ENCODE assay signal across 8 cellular contexts in genomic region chr11:64809781-64810241, GRCh38. TPM values are rescaled to one million over a fixed set of nuclear protein-coding genes. Genes with fewer than 3 reads are reported as not detected.
DNase-seq lines count a peak whose midpoint lies in the region; ATAC-seq and TF ChIP-seq lines count a peak whose summit lies in the region.

No MANE protein-coding gene starts in this region.

- H3K9me3 ChIP-seq in left lung (no peaks in the 10 kb centered on the region), subcutaneous abdominal adipose tissue (ENCODE audit: control insufficient read depth in 5 of 5, low read length in 5 of 5) (no peaks in the 10 kb centered on the region)

- DNase-seq in activated CD4-positive, alpha-beta T cell treated with anti-CD3 and anti-CD28 coated beads for 36 hours, result peak; percentile 53
- no peak for DNase-seq in activated CD4-positive, alpha-beta T cell treated with anti-CD3 and anti-CD28 coated beads for 1 hour
- DNase-seq in NCI-H748 (lab: John Stamatoyannopoulos, UW; ENCODE audit: unreplicated experiment), result peak; percentile 62
- no peak for DNase-seq in central memory CD8-positive, alpha-beta T cell (ENCODE audit: low spot score in 2 of 2)
- DNase-seq in left lung, result no peak
- DNase-seq in NCI-H1694 treated with DMSO at 0.1 percent for 48 hours (lab: John Stamatoyannopoulos, UW), result no peak

- H3K4me3 Mint-ChIP-seq in activated CD4-positive, alpha-beta T cell treated with anti-CD3 and anti-CD28 coated beads for 36 hours, result peak overlapping the region; percentile 93
- peak overlapping the region; percentile 97 for H3K4me3 Mint-ChIP-seq in central memory CD8-positive, alpha-beta T cell

- peaks cover 21% of the 10 kb centered on the region for H3K4me1 Mint-ChIP-seq in activated CD4-positive, alpha-beta T cell treated with anti-CD3 and anti-CD28 coated beads for 36 hours
- H3K4me1 Mint-ChIP-seq in central memory CD8-positive, alpha-beta T cell, result peaks cover 31% of the 10 kb centered on the region

- H3K36me3 Mint-ChIP-seq in activated CD4-positive, alpha-beta T cell treated with anti-CD3 and anti-CD28 coated beads for 36 hours (ENCODE audit: low read depth), result peaks cover 11% of the 10 kb centered on the region
- H3K36me3 Mint-ChIP-seq in central memory CD8-positive, alpha-beta T cell (ENCODE audit: insufficient read depth), result peaks cover 14% of the 10 kb centered on the region

- POLR2A ChIA-PET in activated CD4-positive, alpha-beta T cell treated with anti-CD3 and anti-CD28 coated beads for 36 hours (lab: Charles Lee), result interaction anchor here (0.7 kb wide), 1 partner anchor 494 kb away, joined by 4 read pairs; no protein-coding TSS in a partner anchor

- peak overlapping the region; percentile 17 to 65 for H3K27ac ChIP-seq in left lung
- H3K27ac ChIP-seq in subcutaneous abdominal adipose tissue (ENCODE audit: low read depth, low read length), result no peak overlapping the region

- peak; percentile 2 for ATAC-seq in activated CD4-positive, alpha-beta T cell treated with anti-CD3 and anti-CD28 coated beads for 36 hours
- peak; percentile 2 for ATAC-seq in central memory CD8-positive, alpha-beta T cell (replicated peaks; ENCODE audit: extremely low read depth, poor library complexity, severe bottlenecking)
- ATAC-seq in left lung (peak; percentile 62), GM19455 (IDR thresholded peaks at IDR 0.05; ENCODE audit: unreplicated experiment) (no peak)

- H3K4me1 ChIP-seq in left lung (peaks cover 6 to 20% of the 10 kb centered on the region in 2 donors), subcutaneous abdominal adipose tissue (ENCODE audit: control insufficient read depth in 5 of 5, insufficient read depth in 5 of 5, low read length in 5 of 5) (peaks cover 1 to 20% (median 15%) of the 10 kb centered on the region in 5 donors)

- intact Hi-C loops in activated CD4-positive, alpha-beta T cell treated with anti-CD3 and anti-CD28 coated beads for 36 hours (cut with DNase I, micrococcal nuclease), result loop anchor here (1.0 to 2.0 kb wide), 10 partner anchors 31 to 307 kb away; partner anchors contain the start of genes ATG2A (in 1 of the 2), CDCA5 (in 1 of the 2), EHD1 (in 1 of the 2) and PPP2R5B (in 1 of the 2)
- intact Hi-C loops in left lung (cut with DNase I), result no loop called here

- no peaks in the 10 kb centered on the region for H3K27me3 ChIP-seq in left lung
- H3K27me3 ChIP-seq in subcutaneous abdominal adipose tissue (ENCODE audit: control insufficient read depth in 5 of 5, insufficient read depth in 4 of 5, low read length in 5 of 5), result no peaks in the 10 kb centered on the region

- peak overlapping the region; percentile 77 to 91 for H3K4me3 ChIP-seq in left lung
- H3K4me3 ChIP-seq in subcutaneous abdominal adipose tissue (ENCODE audit: low read depth in 1 of 5, low read length in 5 of 5), result peak overlapping the region; percentile 44 to 83 (median 78)

- TF ChIP-seq CTCF in left lung (IDR thresholded peaks at IDR 0.05), result no peak

- H3K9ac ChIP-seq in subcutaneous abdominal adipose tissue (ENCODE audit: low read length in 5 of 5), result peak overlapping the region in 4 of 5 donors; percentile 76 to 84 (median 80)

- no peaks in the 10 kb centered on the region for H3K27me3 Mint-ChIP-seq in activated CD4-positive, alpha-beta T cell treated with anti-CD3 and anti-CD28 coated beads for 36 hours
- no peaks in the 10 kb centered on the region for H3K27me3 Mint-ChIP-seq in central memory CD8-positive, alpha-beta T cell

- peaks cover 0 to 26% of the 10 kb centered on the region in 2 donors for H3K36me3 ChIP-seq in left lung
- peaks cover 0 to 32% (median 21%) of the 10 kb centered on the region in 5 donors for H3K36me3 ChIP-seq in subcutaneous abdominal adipose tissue (ENCODE audit: control insufficient read depth in 5 of 5, insufficient read depth in 5 of 5, low read length in 5 of 5)

- CTCF ChIA-PET in activated CD4-positive, alpha-beta T cell treated with anti-CD3 and anti-CD28 coated beads for 36 hours (lab: Charles Lee), result interaction anchor here (1.0 to 1.8 kb wide), 4 partner anchors 16 to 39 kb away, joined by 3 to 7 read pairs (median 4); partner anchors contain the start of gene CDC42BPG

- no peaks in the 10 kb centered on the region for H3K9me3 Mint-ChIP-seq in activated CD4-positive, alpha-beta T cell treated with anti-CD3 and anti-CD28 coated beads for 36 hours (ENCODE audit: low read depth)
- H3K9me3 Mint-ChIP-seq in central memory CD8-positive, alpha-beta T cell, result no peaks in the 10 kb centered on the region

- H3K27ac Mint-ChIP-seq in activated CD4-positive, alpha-beta T cell treated with anti-CD3 and anti-CD28 coated beads for 36 hours, result peak overlapping the region; percentile 85
- peak overlapping the region; percentile 95 for H3K27ac Mint-ChIP-seq in central memory CD8-positive, alpha-beta T cell (ENCODE audit: low read depth)

RNA-seq across cellular contexts. Expression of gene MEN1, which starts 0.5 kb away (rescaled TPM):
- 10 to 100 TPM; 34.8 to 38.5 TPM for total RNA-seq in activated CD4-positive, alpha-beta T cell treated with anti-CD3 and anti-CD28 coated beads for 36 hours
- total RNA-seq in left lung, result 10 to 100 TPM; 26.9 to 29.3 TPM

RNA-seq across cellular contexts. Expression of gene MAP4K2, which starts 6.8 kb away (rescaled TPM):
- 10 to 100 TPM; 54.0 to 57.3 TPM for total RNA-seq in activated CD4-positive, alpha-beta T cell treated with anti-CD3 and anti-CD28 coated beads for 36 hours
- 10 to 100 TPM; 19.3 to 23.2 TPM for total RNA-seq in left lung

RNA-seq across cellular contexts. Expression of gene SF1, which starts 31.5 kb away (rescaled TPM):
- 100 to 1,000 TPM; 318 to 362 TPM for total RNA-seq in activated CD4-positive, alpha-beta T cell treated with anti-CD3 and anti-CD28 coated beads for 36 hours
- 100 to 1,000 TPM; 169 to 228 TPM for total RNA-seq in left lung

RNA-seq across cellular contexts. Expression of gene CDC42BPG, which starts 34.6 kb away (rescaled TPM):
- under 1 TPM; 0.28 to 0.39 TPM for total RNA-seq in activated CD4-positive, alpha-beta T cell treated with anti-CD3 and anti-CD28 coated beads for 36 hours
- 10 to 100 TPM; 18.0 to 25.9 TPM for total RNA-seq in left lung

RNA-seq across cellular contexts. Expression of gene PYGM, which starts 50.0 kb away (rescaled TPM):
- 1 to 10 TPM in 1 of 2 experiments, under 1 TPM in 1; 0.87 to 1.5 TPM for total RNA-seq in activated CD4-positive, alpha-beta T cell treated with anti-CD3 and anti-CD28 coated beads for 36 hours
- 1 to 10 TPM; 1.3 to 3.7 TPM for total RNA-seq in left lung

Comparison
In these comparisons a context has a peak if more than half of its experiments do, and no peak if none do; other contexts are left out.
1. DNase-seq: peak in activated CD4-positive, alpha-beta T cell treated with anti-CD3 and anti-CD28 coated beads for 36 hours (single experiment) and NCI-H748 (single experiment); none in activated CD4-positive, alpha-beta T cell treated with anti-CD3 and anti-CD28 coated beads for 1 hour (single experiment), central memory CD8-positive, alpha-beta T cell (0 of 2), left lung (0 of 2) and NCI-H1694 treated with DMSO at 0.1 percent for 48 hours (single experiment).
2. intact Hi-C loops: an anchor here in activated CD4-positive, alpha-beta T cell treated with anti-CD3 and anti-CD28 coated beads for 36 hours (1.0 to 2.0 kb wide); none called in left lung.